In the genomic region with DNA sequence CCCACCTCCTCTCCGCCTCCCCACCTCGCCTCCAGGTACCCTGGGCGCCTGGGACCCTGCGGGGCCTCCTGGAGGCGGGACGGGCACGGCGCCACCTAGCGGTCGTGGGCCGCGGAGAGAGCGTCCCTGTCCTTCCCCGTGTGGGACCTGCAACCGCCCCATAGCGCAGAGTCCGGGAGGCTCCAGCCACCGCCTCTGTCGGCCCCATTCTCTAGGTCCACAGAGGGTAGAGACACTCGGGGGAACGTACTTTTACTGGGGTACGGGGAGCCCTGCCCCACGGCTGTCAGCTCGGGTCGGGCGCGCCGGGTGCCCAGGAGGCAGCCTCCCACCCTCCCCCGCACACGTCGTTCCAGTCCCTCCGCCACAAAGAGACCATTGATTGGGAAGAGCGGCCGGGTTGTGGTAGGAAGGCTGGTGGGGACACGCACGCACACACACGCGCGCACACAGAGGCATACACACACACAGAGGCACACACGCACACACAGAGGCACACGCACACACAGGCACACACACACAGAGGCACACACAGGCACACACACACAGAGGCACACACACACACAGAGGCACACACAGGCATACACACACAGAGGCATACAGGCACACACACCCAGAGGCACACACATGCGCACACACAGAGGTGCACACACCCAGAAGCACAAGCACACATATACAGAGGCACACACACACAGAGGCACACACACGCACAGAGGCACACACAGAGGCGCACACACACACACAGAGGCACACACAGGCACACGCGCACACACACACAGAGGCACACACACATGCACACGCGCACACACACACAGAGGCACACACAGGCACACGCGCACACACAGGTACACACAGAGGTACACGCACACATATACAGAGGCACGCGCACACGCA, we compare ENCODE assay signal across 9 cellular contexts. TPM values are rescaled to one million over a fixed set of nuclear protein-coding genes. Genes with fewer than 3 reads are reported as not detected.
DNase-seq lines count a peak whose midpoint lies in the region; ATAC-seq and TF ChIP-seq lines count a peak whose summit lies in the region.
"Had no signal": no experiment of that assay in that cellular context is flagged by ENCODE, and none has a peak within 500 bp of the region (broad histone marks: within the 10 kb centered on the region; RNA-seq: fewer than 3 reads in every experiment).

No MANE protein-coding gene starts in this region.

- POLR2A ChIA-PET in CD4-positive, alpha-beta T cell (lab: Charles Lee): no interaction called here

- peak; percentile 56 to 83 for TF ChIP-seq RAD21 in liver (IDR thresholded peaks at IDR 0.05)

- H3K4me3 Mint-ChIP-seq in CD4-positive, alpha-beta T cell: peak overlapping the region; percentile 17
- H3K4me3 Mint-ChIP-seq in chondrocyte (ENCODE audit: unreplicated experiment): peak overlapping the region; percentile 28

- H3K27me3 ChIP-seq in CD4-positive, alpha-beta T cell (ENCODE audit: control insufficient read depth, insufficient read depth, low read length): peaks cover 40% of the 10 kb centered on the region
- H3K27me3 ChIP-seq in liver (ENCODE audit: control insufficient read depth in 4 of 4, insufficient read depth in 4 of 4, low read length in 3 of 4): no peaks in the 10 kb centered on the region

- H3K27ac ChIP-seq in CD4-positive, alpha-beta T cell (ENCODE audit: low read depth, low read length): no peak overlapping the region
- no peak overlapping the region for H3K27ac ChIP-seq in liver (ENCODE audit: low read depth in 1 of 2, low read length in 2 of 2)
- H3K27ac ChIP-seq: skin epidermis had no signal

- ATAC-seq in CD4-positive, alpha-beta T cell (ENCODE audit: poor library complexity): peak; percentile 84
- peak; percentile 75 for ATAC-seq in HG03354 (IDR thresholded peaks at IDR 0.05; ENCODE audit: poor library complexity, severe bottlenecking, unreplicated experiment)

- H3K4me1 ChIP-seq in liver (ENCODE audit: control insufficient read depth in 4 of 4, insufficient read depth in 4 of 4, low read length in 3 of 4): peaks cover 0 to 3% (median 0%) of the 10 kb centered on the region in 4 donors

- no peak overlapping the region for H3K9ac ChIP-seq in liver (ENCODE audit: low read depth in 1 of 2, low read length in 2 of 2)

- no peak overlapping the region for H3K27ac Mint-ChIP-seq in CD4-positive, alpha-beta T cell
- H3K27ac Mint-ChIP-seq in chondrocyte (ENCODE audit: unreplicated experiment): no peak overlapping the region

- H3K9me3 Mint-ChIP-seq in CD4-positive, alpha-beta T cell: no peaks in the 10 kb centered on the region
- H3K9me3 Mint-ChIP-seq in chondrocyte (ENCODE audit: low read depth): no peaks in the 10 kb centered on the region

- CTCF ChIA-PET in CD4-positive, alpha-beta T cell (lab: Charles Lee): interaction anchor here (2.4 kb wide), 1 partner anchor 12 kb away, joined by 6 read pairs; a partner anchor contains a TSS

- peak; percentile 67 for TF ChIP-seq CTCF in CD4-positive, alpha-beta T cell (IDR thresholded peaks at IDR 0.05)
- TF ChIP-seq CTCF in chondrocyte (IDR thresholded peaks at IDR 0.05) (peak; percentile 86), liver (IDR thresholded peaks at IDR 0.05; ENCODE audit: low read depth, low read length, missing input control) (peak; percentile 60)

- DNase-seq in CD4-positive, alpha-beta T cell: peak; percentile 38 to 72 (median 47)
- DNase-seq in activated CD4-positive, alpha-beta T cell treated with anti-CD3 and anti-CD28 coated beads for 4 hours: peak; percentile 43 to 53
- DNase-seq in chondrocyte (ENCODE audit: low spot score) (no peak), SHP77 (lab: John Stamatoyannopoulos, UW) (no peak), ureter (ENCODE audit: low spot score) (no peak)
- peak; percentile 53 for DNase-seq in stimulated activated CD8-positive, alpha-beta memory T cell treated with anti-CD3 and anti-CD28 coated beads, Interleukin-15, amount 100 ng/mL, for 24 hours (ENCODE audit: low read depth)

- peaks cover 5% of the 10 kb centered on the region for H3K4me1 Mint-ChIP-seq in CD4-positive, alpha-beta T cell (ENCODE audit: low read depth)
- peaks cover 8% of the 10 kb centered on the region for H3K4me1 Mint-ChIP-seq in chondrocyte (ENCODE audit: low read depth)

- H3K27me3 Mint-ChIP-seq in CD4-positive, alpha-beta T cell: peaks cover 85% of the 10 kb centered on the region
- peaks cover 53% of the 10 kb centered on the region for H3K27me3 Mint-ChIP-seq in chondrocyte (ENCODE audit: low read depth)

- H3K4me3 ChIP-seq in liver (ENCODE audit: low read depth in 1 of 3, low read length in 3 of 3): no peak overlapping the region

- intact Hi-C loops in CD4-positive, alpha-beta T cell (cut with DNase I, micrococcal nuclease): loop anchor here (1.0 kb wide), 1 partner anchor 75 kb away; no protein-coding TSS in a partner anchor

- H3K36me3 Mint-ChIP-seq in CD4-positive, alpha-beta T cell (ENCODE audit: low read depth): no peaks in the 10 kb centered on the region
- no peaks in the 10 kb centered on the region for H3K36me3 Mint-ChIP-seq in chondrocyte (ENCODE audit: low read depth)

- no peaks in the 10 kb centered on the region for H3K36me3 ChIP-seq in liver (ENCODE audit: control insufficient read depth in 4 of 4, insufficient read depth in 3 of 4, low read depth in 1 of 4, low read length in 3 of 4)

- H3K9me3 ChIP-seq in CD4-positive, alpha-beta T cell (ENCODE audit: control insufficient read depth, low read length): no peaks in the 10 kb centered on the region
- H3K9me3 ChIP-seq in liver (ENCODE audit: control insufficient read depth in 4 of 4, low read length in 3 of 4): no peaks in the 10 kb centered on the region

- 18% methylated on average over 54 of the region's 54 CpGs for WGBS in liver

TF ChIP-seq in liver, 16 proteins besides CTCF, POLR2A, EP300 and RAD21:
- TF ChIP-seq, protein P1, sequence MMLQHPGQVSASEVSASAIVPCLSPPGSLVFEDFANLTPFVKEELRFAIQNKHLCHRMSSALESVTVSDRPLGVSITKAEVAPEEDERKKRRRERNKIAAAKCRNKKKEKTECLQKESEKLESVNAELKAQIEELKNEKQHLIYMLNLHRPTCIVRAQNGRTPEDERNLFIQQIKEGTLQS (IDR thresholded peaks at IDR 0.05): no peak
- no peak for TF ChIP-seq YY1 (IDR thresholded peaks at IDR 0.05)
- no peak for TF ChIP-seq TAF1 (conservative IDR thresholded peaks at IDR 0.05)
- TF ChIP-seq HNF4G (IDR thresholded peaks at IDR 0.05): no peak
- TF ChIP-seq FOXA2 (IDR thresholded peaks at IDR 0.05): no peak
- TF ChIP-seq HNF4A (conservative IDR thresholded peaks at IDR 0.05): no peak
- TF ChIP-seq FOXA1 (IDR thresholded peaks at IDR 0.05): no peak
- TF ChIP-seq, protein P2, sequence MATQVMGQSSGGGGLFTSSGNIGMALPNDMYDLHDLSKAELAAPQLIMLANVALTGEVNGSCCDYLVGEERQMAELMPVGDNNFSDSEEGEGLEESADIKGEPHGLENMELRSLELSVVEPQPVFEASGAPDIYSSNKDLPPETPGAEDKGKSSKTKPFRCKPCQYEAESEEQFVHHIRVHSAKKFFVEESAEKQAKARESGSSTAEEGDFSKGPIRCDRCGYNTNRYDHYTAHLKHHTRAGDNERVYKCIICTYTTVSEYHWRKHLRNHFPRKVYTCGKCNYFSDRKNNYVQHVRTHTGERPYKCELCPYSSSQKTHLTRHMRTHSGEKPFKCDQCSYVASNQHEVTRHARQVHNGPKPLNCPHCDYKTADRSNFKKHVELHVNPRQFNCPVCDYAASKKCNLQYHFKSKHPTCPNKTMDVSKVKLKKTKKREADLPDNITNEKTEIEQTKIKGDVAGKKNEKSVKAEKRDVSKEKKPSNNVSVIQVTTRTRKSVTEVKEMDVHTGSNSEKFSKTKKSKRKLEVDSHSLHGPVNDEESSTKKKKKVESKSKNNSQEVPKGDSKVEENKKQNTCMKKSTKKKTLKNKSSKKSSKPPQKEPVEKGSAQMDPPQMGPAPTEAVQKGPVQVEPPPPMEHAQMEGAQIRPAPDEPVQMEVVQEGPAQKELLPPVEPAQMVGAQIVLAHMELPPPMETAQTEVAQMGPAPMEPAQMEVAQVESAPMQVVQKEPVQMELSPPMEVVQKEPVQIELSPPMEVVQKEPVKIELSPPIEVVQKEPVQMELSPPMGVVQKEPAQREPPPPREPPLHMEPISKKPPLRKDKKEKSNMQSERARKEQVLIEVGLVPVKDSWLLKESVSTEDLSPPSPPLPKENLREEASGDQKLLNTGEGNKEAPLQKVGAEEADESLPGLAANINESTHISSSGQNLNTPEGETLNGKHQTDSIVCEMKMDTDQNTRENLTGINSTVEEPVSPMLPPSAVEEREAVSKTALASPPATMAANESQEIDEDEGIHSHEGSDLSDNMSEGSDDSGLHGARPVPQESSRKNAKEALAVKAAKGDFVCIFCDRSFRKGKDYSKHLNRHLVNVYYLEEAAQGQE (IDR thresholded peaks at IDR 0.05): no peak

RNA-seq across cellular contexts. Expression of a gene that starts 12.6 kb away (rescaled TPM):
- 1 to 10 TPM; 2.5 to 3.4 TPM for total RNA-seq in CD4-positive, alpha-beta T cell
- total RNA-seq in chondrocyte (9.1 to 10.3 TPM (median 9.7 TPM) in 3 replicates), liver (1 to 10 TPM; 6.1 to 7.7 TPM), ureter (232 TPM)
- 1 to 10 TPM in 1 of 2 donors, under 1 TPM in 1; 0.69 to 4.0 TPM for polyA plus RNA-seq in liver

Comparison
In these comparisons a context has a peak if more than half of its experiments do, and no peak if none do; other contexts are left out.
1. DNase-seq: peak in CD4-positive, alpha-beta T cell (10 of 10), activated CD4-positive, alpha-beta T cell treated with anti-CD3 and anti-CD28 coated beads for 4 hours (2 of 2) and stimulated activated CD8-positive, alpha-beta memory T cell treated with anti-CD3 and anti-CD28 coated beads, Interleukin-15, amount 100 ng/mL, for 24 hours (single experiment); none in chondrocyte (single experiment), SHP77 (0 of 2) and ureter (single experiment).
2. RNA of a gene that starts 12.6 kb away (total RNA-seq): 232 TPM in ureter (single experiment); 9.1 to 10.3 TPM in chondrocyte, 6.1 to 7.7 TPM in liver and 2.5 to 3.4 TPM in CD4-positive, alpha-beta T cell; every median in the first group is over 10 times any median in the second.
3. Peak in every context shown above with its lines, with median percentiles within 50 percentile points of each other: CTCF ChIP-seq.